1 cellular context compared by ENCODE assay signal in genomic region chr17:57085448-57086068, GRCh38.
A peak's percentile ranks its signal among the peaks of the same experiment; 100 is the strongest.
TF ChIP-seq lines count a peak whose summit lies in the region.

No MANE protein-coding gene starts in this region.

TF ChIP-seq in HepG2, 621 proteins besides CTCF, POLR2A, EP300 and RAD21 (continued from another document):
- peak; percentile 32; the same call in 1 of the 2 replicates for TF ChIP-seq THAP7 (CRISPR knock-in tag; IDR thresholded peaks at IDR 0.05)
- TF ChIP-seq ZNF784 (CRISPR knock-in tag; IDR thresholded peaks at IDR 0.05; ENCODE audit: borderline replicate concordance): no peak
- TF ChIP-seq BRF2 (CRISPR knock-in tag; IDR thresholded peaks at IDR 0.05): peak; percentile 74; the same call in 1 of the 2 replicates
- TF ChIP-seq ZNF567 (CRISPR knock-in tag; IDR thresholded peaks at IDR 0.05; ENCODE audit: borderline replicate concordance): 0 out of 2 replicates have a peak, but pooled peaks have one; percentile 14
- TF ChIP-seq ZKSCAN5 (CRISPR knock-in tag; IDR thresholded peaks at IDR 0.05): no peak
- no peak for TF ChIP-seq NFE2L2 (IDR thresholded peaks at IDR 0.05; ENCODE audit: low read length)
- peak; percentile 80; the same call in 1 of the 2 replicates for TF ChIP-seq THAP9 (CRISPR knock-in tag; IDR thresholded peaks at IDR 0.05; ENCODE audit: borderline replicate concordance)
- TF ChIP-seq MEIS2 (CRISPR knock-in tag; IDR thresholded peaks at IDR 0.05): peak; percentile 71
- peak; percentile 98 for TF ChIP-seq RXRA (CRISPR knock-in tag; IDR thresholded peaks at IDR 0.05)
- peak; percentile 76; the same call in 1 of the 2 replicates for TF ChIP-seq SPEN (CRISPR knock-in tag; IDR thresholded peaks at IDR 0.05; ENCODE audit: low read depth)
- TF ChIP-seq ZSCAN22 (CRISPR knock-in tag; IDR thresholded peaks at IDR 0.05): no peak; the same call in none of the 2 replicates
- TF ChIP-seq NCOA1 (CRISPR knock-in tag; IDR thresholded peaks at IDR 0.05): peak; percentile 91; the same call in 1 of the 2 replicates
- peak; percentile 5; the same call in 1 of the 2 replicates for TF ChIP-seq RORA (CRISPR knock-in tag; IDR thresholded peaks at IDR 0.05)
- no peak for TF ChIP-seq PRPF4 (IDR thresholded peaks at IDR 0.05; ENCODE audit: low read depth, low read length, poor library complexity, severe bottlenecking)
- TF ChIP-seq ZNF501 (CRISPR knock-in tag; IDR thresholded peaks at IDR 0.05): peak; percentile 99
- no peak for TF ChIP-seq IRF1 (CRISPR knock-in tag; IDR thresholded peaks at IDR 0.05; ENCODE audit: low read depth)
- TF ChIP-seq HMG20B (CRISPR knock-in tag; conservative IDR thresholded peaks at IDR 0.05): no peak; the same call in 1 of the 2 replicates
- peak; percentile 85 for TF ChIP-seq ZNF225 (CRISPR knock-in tag; IDR thresholded peaks at IDR 0.05)
- no peak for TF ChIP-seq EZH2 (conservative IDR thresholded peaks at IDR 0.05; ENCODE audit: low read depth, low read length)
- peak; percentile 60; the same call in 1 of the 2 replicates for TF ChIP-seq MLX (CRISPR knock-in tag; IDR thresholded peaks at IDR 0.05)
- TF ChIP-seq ZSCAN30 (CRISPR knock-in tag; IDR thresholded peaks at IDR 0.05): peak; percentile 80; the same call in 1 of the 2 replicates
- peak; percentile 82 for TF ChIP-seq PHF8 (CRISPR knock-in tag; IDR thresholded peaks at IDR 0.05)
- no peak for TF ChIP-seq GPBP1L1 (CRISPR knock-in tag; IDR thresholded peaks at IDR 0.05)
- no peak for TF ChIP-seq ZNF737 (CRISPR knock-in tag; IDR thresholded peaks at IDR 0.05; ENCODE audit: borderline replicate concordance)
- no peak for TF ChIP-seq GPN1 (CRISPR knock-in tag; IDR thresholded peaks at IDR 0.05; ENCODE audit: borderline replicate concordance)
- TF ChIP-seq SP4 (CRISPR knock-in tag; IDR thresholded peaks at IDR 0.05): no peak; the same call in 1 of the 2 replicates
- TF ChIP-seq FOXO4 (CRISPR knock-in tag; conservative IDR thresholded peaks at IDR 0.05): 0 out of 2 replicates have a peak, but pooled peaks have one; percentile 6
- TF ChIP-seq ZNF83 (CRISPR knock-in tag; IDR thresholded peaks at IDR 0.05; ENCODE audit: borderline replicate concordance): peak; percentile 94; the same call in 1 of the 2 replicates
- peak; percentile 19; the same call in 1 of the 2 replicates for TF ChIP-seq TCF7 (IDR thresholded peaks at IDR 0.05; ENCODE audit: low read depth)
- no peak; the same call in none of the 2 replicates for TF ChIP-seq CSRNP1 (CRISPR knock-in tag; IDR thresholded peaks at IDR 0.05)
- no peak for TF ChIP-seq KIAA2018 (CRISPR knock-in tag; IDR thresholded peaks at IDR 0.05; ENCODE audit: borderline replicate concordance)
- 0 out of 2 replicates have a peak, but pooled peaks have one; percentile 62 for TF ChIP-seq ZNF816 (CRISPR knock-in tag; IDR thresholded peaks at IDR 0.05; ENCODE audit: borderline replicate concordance)
- peak; percentile 99 for TF ChIP-seq ESRRA (CRISPR knock-in tag; IDR thresholded peaks at IDR 0.05; ENCODE audit: low read depth)
- no peak for TF ChIP-seq MZF1 (CRISPR knock-in tag; IDR thresholded peaks at IDR 0.05; ENCODE audit: borderline replicate concordance)
- TF ChIP-seq TEAD3 (CRISPR knock-in tag; optimal IDR thresholded peaks at IDR 0.05; ENCODE audit: borderline replicate concordance): peak; percentile 63
- TF ChIP-seq ZNF337 (CRISPR knock-in tag; IDR thresholded peaks at IDR 0.05; ENCODE audit: borderline replicate concordance, low read depth): peak; percentile 92; the same call in 1 of the 2 replicates
- TF ChIP-seq ZBTB7A (CRISPR knock-in tag; IDR thresholded peaks at IDR 0.05): peak; percentile 89
